9 cellular contexts compared by ENCODE assay signal in genomic region chr16:1311738-1312458, GRCh38. TPM values are rescaled to one million over a fixed set of nuclear protein-coding genes. Genes with fewer than 3 reads are reported as not detected.
DNase-seq lines count a peak whose midpoint lies in the region; ATAC-seq and TF ChIP-seq lines count a peak whose summit lies in the region.
"Had no signal": no experiment of that assay in that cellular context is flagged by ENCODE, and none has a peak within 500 bp of the region (broad histone marks: within the 10 kb centered on the region; RNA-seq: fewer than 3 reads in every experiment).

No MANE protein-coding gene starts in this region.

- peak overlapping the region; percentile 94 for H3K4me3 Mint-ChIP-seq in activated naive CD4-positive, alpha-beta T cell treated with anti-CD3 and anti-CD28 coated beads for 36 hours

- no peak for TF ChIP-seq CTCF in cardiac fibroblast (IDR thresholded peaks at IDR 0.05; ENCODE audit: low read depth, low read length)
- TF ChIP-seq CTCF in lung (IDR thresholded peaks at IDR 0.05; ENCODE audit: control extremely low read depth, extremely low read depth): no peak
- no peak for TF ChIP-seq CTCF in upper lobe of left lung (IDR thresholded peaks at IDR 0.05)

- H3K9me3 ChIP-seq in lung (ENCODE audit: control insufficient read depth in 2 of 2, insufficient read depth in 1 of 2, low read length in 1 of 2) (no peaks in the 10 kb centered on the region), upper lobe of left lung (no peaks in the 10 kb centered on the region)

- DNase-seq in activated naive CD4-positive, alpha-beta T cell treated with anti-CD3 and anti-CD28 coated beads for 36 hours: no peak
- no peak for DNase-seq in activated naive CD4-positive, alpha-beta T cell (lab: John Stamatoyannopoulos, UW)
- DNase-seq in cardiac fibroblast (ENCODE audit: low read depth in 2 of 2): peak; percentile 28 to 40
- no peak for DNase-seq in lung (ENCODE audit: low spot score)
- DNase-seq in upper lobe of left lung: no peak
- DNase-seq in activated CD8-positive, alpha-beta memory T cell treated with anti-CD3 and anti-CD28 coated beads, Interleukin-2, amount 50 U/mL, for 4 hours: no peak
- DNase-seq in NCI-H524 (lab: John Stamatoyannopoulos, UW): no peak

- TF ChIP-seq EP300 in upper lobe of left lung (IDR thresholded peaks at IDR 0.05): no peak

- CTCF ChIA-PET in activated naive CD4-positive, alpha-beta T cell treated with anti-CD3 and anti-CD28 coated beads for 36 hours (lab: Charles Lee): interaction anchor here (1.3 kb wide), 1 partner anchor 11 kb away, joined by 4 read pairs; no protein-coding TSS in a partner anchor

- 32 to 37% methylated on average over 35 of the region's 35 CpGs for WGBS in lung, 2 donors
- WGBS in upper lobe of left lung, 2 donors: 28 to 30% methylated on average over 13 to 35 of the region's 35 CpGs

- H3K27me3 ChIP-seq in lung (ENCODE audit: control insufficient read depth, insufficient read depth) (no peaks in the 10 kb centered on the region), upper lobe of left lung (no peaks in the 10 kb centered on the region)

- H3K9me3 Mint-ChIP-seq in activated naive CD4-positive, alpha-beta T cell treated with anti-CD3 and anti-CD28 coated beads for 36 hours: no peaks in the 10 kb centered on the region

- H3K4me1 ChIP-seq in lung (ENCODE audit: control insufficient read depth in 2 of 2, insufficient read depth in 2 of 2, low read length in 2 of 2) (peaks cover 10 to 28% of the 10 kb centered on the region in 2 donors), upper lobe of left lung (peaks cover 31 to 47% (median 32%) of the 10 kb centered on the region in 4 donors)

- H3K27ac ChIP-seq in lung (ENCODE audit: low read depth in 1 of 2, low read length in 1 of 2) (peak overlapping the region in 1 of 2 donors; percentile 23), upper lobe of left lung (peak overlapping the region in 3 of 4 donors; percentile 2 to 98 (median 35))

- ATAC-seq in lung (ENCODE audit: insufficient read depth, low FRiP score) (no peak), upper lobe of left lung (ENCODE audit: low FRiP score in 2 of 2) (no peak), HG03565 (IDR thresholded peaks at IDR 0.05; ENCODE audit: unreplicated experiment) (no peak)

- H3K27ac Mint-ChIP-seq in activated naive CD4-positive, alpha-beta T cell treated with anti-CD3 and anti-CD28 coated beads for 36 hours: no peak overlapping the region

- H3K36me3 Mint-ChIP-seq in activated naive CD4-positive, alpha-beta T cell treated with anti-CD3 and anti-CD28 coated beads for 36 hours (ENCODE audit: low read depth): peaks cover 40% of the 10 kb centered on the region

- intact Hi-C loops in activated naive CD4-positive, alpha-beta T cell treated with anti-CD3 and anti-CD28 coated beads for 36 hours (cut with micrococcal nuclease): loop anchor here (5.0 kb wide), 1 partner anchor 845 kb away; the partner anchor contains the start of gene TRAF7

- peak overlapping the region; percentile 74 to 75 for H3K4me3 ChIP-seq in cardiac fibroblast (replicated peaks in 1 of 2; ENCODE audit: low read depth in 2 of 2, low read length in 2 of 2)
- peak overlapping the region; percentile 7 for H3K4me3 ChIP-seq in lung
- H3K4me3 ChIP-seq in upper lobe of left lung: peak overlapping the region in 3 of 4 donors; percentile 82 to 91 (median 87)

- H3K4me1 Mint-ChIP-seq in activated naive CD4-positive, alpha-beta T cell treated with anti-CD3 and anti-CD28 coated beads for 36 hours (ENCODE audit: low read depth): peaks cover 31% of the 10 kb centered on the region

- H3K36me3 ChIP-seq in lung (ENCODE audit: control insufficient read depth in 2 of 2, insufficient read depth in 2 of 2, low read length in 2 of 2): peaks cover 6 to 39% of the 10 kb centered on the region in 2 donors
- peaks cover 24 to 44% (median 38%) of the 10 kb centered on the region in 4 donors for H3K36me3 ChIP-seq in upper lobe of left lung

- H3K27me3 Mint-ChIP-seq in activated naive CD4-positive, alpha-beta T cell treated with anti-CD3 and anti-CD28 coated beads for 36 hours (ENCODE audit: low read depth): no peaks in the 10 kb centered on the region

- no peak for TF ChIP-seq POLR2A in upper lobe of left lung (IDR thresholded peaks at IDR 0.05)

RNA-seq across cellular contexts. Expression of gene UBE2I, which starts 2.5 kb away (rescaled TPM):
- 100 to 1,000 TPM; 273 to 297 TPM for total RNA-seq in activated naive CD4-positive, alpha-beta T cell treated with anti-CD3 and anti-CD28 coated beads for 36 hours
- total RNA-seq in lung (10 to 100 TPM; 91.2 to 96.8 TPM), upper lobe of left lung (100 to 1,000 TPM in 1 of 6 donors, 10 to 100 TPM in 5; 51.4 to 113 (median 92.0) TPM)
- polyA plus RNA-seq in lung: 10 to 100 TPM; 63.9 to 71.7 TPM

RNA-seq across cellular contexts. Expression of gene BAIAP3, which starts 21.5 kb away (rescaled TPM):
- total RNA-seq in activated naive CD4-positive, alpha-beta T cell treated with anti-CD3 and anti-CD28 coated beads for 36 hours: under 1 TPM; 0.10 to 0.37 TPM
- 10 to 100 TPM; 15.9 to 46.6 TPM for total RNA-seq in lung
- 1 to 10 TPM; 4.5 to 7.9 TPM for polyA plus RNA-seq in lung
- 10 to 100 TPM in 3 of 6 donors, 1 to 10 TPM in 3; 3.2 to 57.6 (median 11.5) TPM for total RNA-seq in upper lobe of left lung

RNA-seq across cellular contexts. Expression of gene TSR3, which starts 39.8 kb away (rescaled TPM):
- total RNA-seq in activated naive CD4-positive, alpha-beta T cell treated with anti-CD3 and anti-CD28 coated beads for 36 hours: 10 to 100 TPM; 48.5 to 50.7 TPM
- total RNA-seq in lung (10 to 100 TPM; 32.5 to 66.4 TPM), upper lobe of left lung (10 to 100 TPM; 55.6 to 74.5 (median 65.1) TPM)
- 10 to 100 TPM; 54.7 to 58.5 TPM for polyA plus RNA-seq in lung

RNA-seq across cellular contexts. Expression of gene GNPTG, which starts 39.8 kb away (rescaled TPM):
- 10 to 100 TPM; 15.9 to 17.3 TPM for total RNA-seq in activated naive CD4-positive, alpha-beta T cell treated with anti-CD3 and anti-CD28 coated beads for 36 hours
- total RNA-seq in lung (10 to 100 TPM; 34.8 to 80.1 TPM), upper lobe of left lung (100 to 1,000 TPM in 1 of 6 donors, 10 to 100 TPM in 5; 32.8 to 106 (median 93.0) TPM)
- polyA plus RNA-seq in lung: 10 to 100 TPM; 75.5 to 92.7 TPM

RNA-seq across cellular contexts. Expression of gene TPSD1, which starts 56.0 kb away (rescaled TPM):
- total RNA-seq in activated naive CD4-positive, alpha-beta T cell treated with anti-CD3 and anti-CD28 coated beads for 36 hours: not detected
- total RNA-seq in lung: 1 to 10 TPM in 1 of 2 donors, not detected in 1; 7.0 TPM
- polyA plus RNA-seq in lung: 1 to 10 TPM in 1 of 2 donors, under 1 TPM in 1; 0.54 to 2.9 TPM
- 10 to 100 TPM in 2 of 6 donors, 1 to 10 TPM in 4; 1.3 to 14.0 (median 6.4) TPM for total RNA-seq in upper lobe of left lung
- total RNA-seq: LHCN-M2 had no signal

Comparison
In these comparisons a context has a peak if more than half of its experiments do, and no peak if none do; other contexts are left out.
1. DNase-seq: peak in cardiac fibroblast (2 of 2); none in activated naive CD4-positive, alpha-beta T cell treated with anti-CD3 and anti-CD28 coated beads for 36 hours (single experiment), activated naive CD4-positive, alpha-beta T cell (0 of 4), lung (single experiment), upper lobe of left lung (0 of 2), activated CD8-positive, alpha-beta memory T cell treated with anti-CD3 and anti-CD28 coated beads, Interleukin-2, amount 50 U/mL, for 4 hours (single experiment) and NCI-H524 (0 of 2).
2. H3K4me3 ChIP-seq: peak in every context shown above with its lines; median percentile 87 in upper lobe of left lung; 74 in cardiac fibroblast; 7 in lung.